ENCODE assay signal across 2 cellular contexts in genomic region chr4:1043658-1044468, GRCh38.
TF ChIP-seq lines count a peak whose summit lies in the region.

No MANE protein-coding gene starts in this region.

TF ChIP-seq in GM23338, 12 proteins besides CTCF, POLR2A, EP300 and RAD21:
- TF ChIP-seq POLR2AphosphoS5 (IDR thresholded peaks at IDR 0.05; ENCODE audit: low read depth) (no peak), ZNF462 (CRISPR knock-in tag; IDR thresholded peaks at IDR 0.05) (no peak), ZNF331 (CRISPR knock-in tag; IDR thresholded peaks at IDR 0.05; ENCODE audit: low read depth) (no peak), REST (IDR thresholded peaks at IDR 0.05; ENCODE audit: unreplicated experiment) (no peak), EZH2 (IDR thresholded peaks at IDR 0.05; ENCODE audit: low read depth, unreplicated experiment) (no peak), ETS1 (IDR thresholded peaks at IDR 0.05) (no peak)

TF ChIP-seq in H1, 55 proteins besides CTCF, POLR2A, EP300 and RAD21:
- TF ChIP-seq TCF12 (IDR thresholded peaks at IDR 0.05; ENCODE audit: low read depth, low read length) (no peak), CEBPB (IDR thresholded peaks at IDR 0.05; ENCODE audit: low read depth, low read length) (peak; percentile 92), KDM1A (IDR thresholded peaks at IDR 0.05; ENCODE audit: borderline replicate concordance, low read length) (no peak), TAF1 (IDR thresholded peaks at IDR 0.05; ENCODE audit: low read depth, low read length) (no peak), SP2 (IDR thresholded peaks at IDR 0.05; ENCODE audit: low read length) (no peak), BRCA1 (IDR thresholded peaks at IDR 0.05; ENCODE audit: low read depth, low read length) (no peak), NRF1 (IDR thresholded peaks at IDR 0.05; ENCODE audit: low read depth, low read length) (no peak), TAF7 (optimal IDR thresholded peaks at IDR 0.05; ENCODE audit: borderline replicate concordance, low read depth, low read length) (no peak), JUND (IDR thresholded peaks at IDR 0.05; ENCODE audit: low read length) (peak; percentile 96), POU5F1 (IDR thresholded peaks at IDR 0.05; ENCODE audit: low read depth, low read length) (no peak), SP1 (IDR thresholded peaks at IDR 0.05; ENCODE audit: low read depth, low read length) (no peak), KDM4A (IDR thresholded peaks at IDR 0.05; ENCODE audit: low read depth, low read length, severe bottlenecking) (no peak), RNF2 (IDR thresholded peaks at IDR 0.05; ENCODE audit: borderline replicate concordance, low read depth, low read length, missing control alignments, poor library complexity, severe bottlenecking) (no peak), HDAC2 (IDR thresholded peaks at IDR 0.05; ENCODE audit: borderline replicate concordance in 1 of 2, low read depth in 2 of 2, low read length in 2 of 2) (no peak), MAX (IDR thresholded peaks at IDR 0.05) (peak; percentile 85), CHD2 (IDR thresholded peaks at IDR 0.05; ENCODE audit: low read length) (no peak), MAFK (IDR thresholded peaks at IDR 0.05; ENCODE audit: low read depth, low read length) (peak; percentile 75; the same call in 1 of the 2 replicates), JUN (IDR thresholded peaks at IDR 0.05; ENCODE audit: low read depth, low read length) (peak; percentile 90; the same call in 1 of the 2 replicates), E2F6 (IDR thresholded peaks at IDR 0.05) (peak; percentile 60; the same call in 1 of the 2 replicates), ATF3 (IDR thresholded peaks at IDR 0.05; ENCODE audit: insufficient read depth, low read depth, low read length) (peak; percentile 88), CREB1 (IDR thresholded peaks at IDR 0.05) (peak; percentile 36; the same call in 1 of the 2 replicates), CBX8 (IDR thresholded peaks at IDR 0.05; ENCODE audit: borderline replicate concordance, low read depth, low read length) (no peak), BACH1 (IDR thresholded peaks at IDR 0.05; ENCODE audit: low read length) (peak; percentile 92), SP4 (IDR thresholded peaks at IDR 0.05; ENCODE audit: low read length) (no peak)
